In genomic region chr2:230471074-230471473, GRCh38 we compare ENCODE assay signal across 14 cellular contexts. TPM values are rescaled to one million over a fixed set of nuclear protein-coding genes. Genes with fewer than 3 reads are reported as not detected.
DNase-seq lines count a peak whose midpoint lies in the region; ATAC-seq and TF ChIP-seq lines count a peak whose summit lies in the region.
"Had no signal": no experiment of that assay in that cellular context is flagged by ENCODE, and none has a peak within 500 bp of the region (broad histone marks: within the 10 kb centered on the region; RNA-seq: fewer than 3 reads in every experiment).

No MANE protein-coding gene starts in this region.

- H3K27me3 Mint-ChIP-seq in CD14-positive monocyte (ENCODE audit: low read depth in 3 of 3): no peaks in the 10 kb centered on the region
- no peaks in the 10 kb centered on the region for H3K27me3 Mint-ChIP-seq in activated T-helper 17 cell treated with anti-CD3 and anti-CD28 coated beads, Interleukin-2, amount 50 U/mL, for 72 hours

- intact Hi-C loops in CD14-positive monocyte (cut with micrococcal nuclease): no loop called here

- H3K27ac Mint-ChIP-seq in CD14-positive monocyte: peak overlapping the region in 6 of 7 donors; percentile 9 to 73 (median 54)
- peak overlapping the region; percentile 87 for H3K27ac Mint-ChIP-seq in activated T-helper 17 cell treated with anti-CD3 and anti-CD28 coated beads, Interleukin-2, amount 50 U/mL, for 72 hours

- peak; percentile 58 for ATAC-seq in HG02610 (IDR thresholded peaks at IDR 0.05; ENCODE audit: unreplicated experiment)
- no peak for ATAC-seq in activated T-helper 17 cell treated with anti-CD3 and anti-CD28 coated beads, Interleukin-2, amount 50 U/mL, for 72 hours (replicated peaks)

- peaks cover 73 to 89% of the 10 kb centered on the region in 2 donors for H3K36me3 Mint-ChIP-seq in CD14-positive monocyte
- peaks cover 96% of the 10 kb centered on the region for H3K36me3 Mint-ChIP-seq in activated T-helper 17 cell treated with anti-CD3 and anti-CD28 coated beads, Interleukin-2, amount 50 U/mL, for 72 hours (ENCODE audit: low read depth)

- peaks cover 0 to 7% (median 2%) of the 10 kb centered on the region in 7 donors for H3K9me3 Mint-ChIP-seq in CD14-positive monocyte
- H3K9me3 Mint-ChIP-seq in activated T-helper 17 cell treated with anti-CD3 and anti-CD28 coated beads, Interleukin-2, amount 50 U/mL, for 72 hours: no peaks in the 10 kb centered on the region

- DNase-seq in CD14-positive monocyte (ENCODE audit: low spot score) (no peak), GM13977 (ENCODE audit: low spot score) (peak; percentile 32), NCI-H1105 treated with DMSO at 0.1 percent for 48 hours (lab: John Stamatoyannopoulos, UW) (no peak), GF-D8 (lab: John Stamatoyannopoulos, UW) (no peak), NCI-H1436 treated with DMSO at 0.1 percent for 48 hours (lab: John Stamatoyannopoulos, UW) (no peak), SKM-1 treated with dmso at 0.1 percent for 144 hours (lab: John Stamatoyannopoulos, UW; ENCODE audit: unreplicated experiment) (no peak)
- DNase-seq: GDM1, NCI-H1930, NCI-H82, retina, SIG-M5 had no signal

- H3K4me1 Mint-ChIP-seq in CD14-positive monocyte: peaks cover 23% of the 10 kb centered on the region
- H3K4me1 Mint-ChIP-seq in activated T-helper 17 cell treated with anti-CD3 and anti-CD28 coated beads, Interleukin-2, amount 50 U/mL, for 72 hours: peaks cover 24% of the 10 kb centered on the region

- TF ChIP-seq CTCF in CD14-positive monocyte (IDR thresholded peaks at IDR 0.05) (no peak), GM13977 (IDR thresholded peaks at IDR 0.05; ENCODE audit: extremely low read depth, insufficient read depth, missing control alignments) (no peak)

- in situ Hi-C loops in GM13977 (cut with MboI; ENCODE audit: low pct_unique_long_range_greater_than_20kb, low sequenced_read_pairs, unreplicated experiment): no loop called here

- no peak overlapping the region for H3K4me3 Mint-ChIP-seq in CD14-positive monocyte
- peak overlapping the region; percentile 53 for H3K4me3 Mint-ChIP-seq in activated T-helper 17 cell treated with anti-CD3 and anti-CD28 coated beads, Interleukin-2, amount 50 U/mL, for 72 hours

RNA-seq across cellular contexts. Expression of gene SP100, which starts 55.1 kb away (rescaled TPM):
- polyA plus RNA-seq in CD14-positive monocyte: 10 to 100 TPM; 68.1 to 97.4 TPM
- total RNA-seq in activated T-helper 17 cell treated with anti-CD3 and anti-CD28 coated beads, Interleukin-2, amount 50 U/mL, for 72 hours: 100 to 1,000 TPM; 131 to 175 TPM
- total RNA-seq: cardiac muscle cell had no signal
